8 cellular contexts compared by ENCODE assay signal in genomic region chr1:145960468-145961108, GRCh38. TPM values are rescaled to one million over a fixed set of nuclear protein-coding genes. Genes with fewer than 3 reads are reported as not detected.
DNase-seq lines count a peak whose midpoint lies in the region; ATAC-seq and TF ChIP-seq lines count a peak whose summit lies in the region.

No MANE protein-coding gene starts in this region.

- peak overlapping the region; percentile 95 for H3K4me3 Mint-ChIP-seq in T-helper 1 cell treated with Interleukin-12 subunit alpha and Interleukin-12 subunit beta and Interleukin-4 antibody, amounts not matched to agents 30 μg/mL and 1 μg/mL, for 36 hours

- intact Hi-C loops in breast epithelium (cut with DNase I; ENCODE audit: low total_unique reads), result no loop called here
- intact Hi-C loops in sigmoid colon (cut with DNase I), result loop anchor here (2.0 to 5.0 kb wide), 2 partner anchors 34 to 37 kb away; partner anchors contain the start of genes RBM8A and TXNIP

- in situ Hi-C loops in Caki2 (cut with HindIII; ENCODE audit: low pct_unique_long_range_greater_than_20kb, low sequenced_read_pairs), result no loop called here

- DNase-seq in Caki2 (ENCODE audit: low read depth) (peak; percentile 77), Kasumi-1 (lab: John Stamatoyannopoulos, UW) (peak; percentile 61 to 70), breast epithelium (ENCODE audit: low spot score in 2 of 2) (peak; percentile 55 to 69), sigmoid colon (peak; percentile 93)

- H3K9ac ChIP-seq in iPS-20b (ENCODE audit: low read depth, low read length), result peak overlapping the region; percentile 62; the same call in 1 of the 2 replicates

- TF ChIP-seq POLR2A in breast epithelium (IDR thresholded peaks at IDR 0.05) (peak; percentile 43), sigmoid colon (IDR thresholded peaks at IDR 0.05) (peak; percentile 56 to 82)

- no peaks in the 10 kb centered on the region for H3K9me3 Mint-ChIP-seq in T-helper 1 cell treated with Interleukin-12 subunit alpha and Interleukin-12 subunit beta and Interleukin-4 antibody, amounts not matched to agents 30 μg/mL and 1 μg/mL, for 36 hours

- peaks cover 2% of the 10 kb centered on the region for H3K36me3 Mint-ChIP-seq in T-helper 1 cell treated with Interleukin-12 subunit alpha and Interleukin-12 subunit beta and Interleukin-4 antibody, amounts not matched to agents 30 μg/mL and 1 μg/mL, for 36 hours (ENCODE audit: low read depth)

- peak overlapping the region; percentile 92 to 94 for H3K27ac ChIP-seq in breast epithelium
- no peak overlapping the region for H3K27ac ChIP-seq in iPS-20b (ENCODE audit: low read length)
- peak overlapping the region; percentile 95 to 100 (median 96) for H3K27ac ChIP-seq in sigmoid colon

- ATAC-seq in HG03159 (IDR thresholded peaks at IDR 0.05; ENCODE audit: unreplicated experiment) (no peak), GM18909 (IDR thresholded peaks at IDR 0.05; ENCODE audit: poor library complexity, unreplicated experiment) (no peak)

- H3K4me1 ChIP-seq in breast epithelium, result peaks cover 12 to 17% of the 10 kb centered on the region in 2 donors
- H3K4me1 ChIP-seq in iPS-20b (ENCODE audit: insufficient read depth, low read length), result peaks cover 15% of the 10 kb centered on the region
- peaks cover 0 to 79% (median 63%) of the 10 kb centered on the region in 4 donors for H3K4me1 ChIP-seq in sigmoid colon

- TF ChIP-seq CTCF in breast epithelium (IDR thresholded peaks at IDR 0.05) (no peak), sigmoid colon (IDR thresholded peaks at IDR 0.05) (no peak)

- H3K27me3 ChIP-seq in breast epithelium, result no peaks in the 10 kb centered on the region
- peaks cover 87% of the 10 kb centered on the region for H3K27me3 ChIP-seq in iPS-20b (ENCODE audit: insufficient read depth, low read length)
- no peaks in the 10 kb centered on the region for H3K27me3 ChIP-seq in sigmoid colon

- no peaks in the 10 kb centered on the region for H3K9me3 ChIP-seq in breast epithelium
- no peaks in the 10 kb centered on the region for H3K9me3 ChIP-seq in iPS-20b (ENCODE audit: insufficient read depth, low read depth, low read length)
- no peaks in the 10 kb centered on the region for H3K9me3 ChIP-seq in sigmoid colon

- WGBS in sigmoid colon, 2 donors, result 0 to 1% methylated on average over 44 of the region's 44 CpGs

- H3K27me3 Mint-ChIP-seq in T-helper 1 cell treated with Interleukin-12 subunit alpha and Interleukin-12 subunit beta and Interleukin-4 antibody, amounts not matched to agents 30 μg/mL and 1 μg/mL, for 36 hours (ENCODE audit: low read depth), result peaks cover 6% of the 10 kb centered on the region

- H3K4me3 ChIP-seq in breast epithelium (peak overlapping the region; percentile 59 to 80 (median 68)), iPS-20b (ENCODE audit: low read length) (peak overlapping the region; percentile 84), sigmoid colon (peak overlapping the region; percentile 43 to 63 (median 60))

- no peak overlapping the region for H3K27ac Mint-ChIP-seq in T-helper 1 cell treated with Interleukin-12 subunit alpha and Interleukin-12 subunit beta and Interleukin-4 antibody, amounts not matched to agents 30 μg/mL and 1 μg/mL, for 36 hours

- TF ChIP-seq EP300 in sigmoid colon (IDR thresholded peaks at IDR 0.05), result no peak

- peaks cover 64% of the 10 kb centered on the region for H3K4me1 Mint-ChIP-seq in T-helper 1 cell treated with Interleukin-12 subunit alpha and Interleukin-12 subunit beta and Interleukin-4 antibody, amounts not matched to agents 30 μg/mL and 1 μg/mL, for 36 hours (ENCODE audit: low read depth)

- H3K36me3 ChIP-seq in breast epithelium (no peaks in the 10 kb centered on the region), iPS-20b (ENCODE audit: insufficient read depth, low read depth, low read length) (no peaks in the 10 kb centered on the region), sigmoid colon (no peaks in the 10 kb centered on the region)

RNA-seq across cellular contexts. Expression of gene LIX1L, which starts 2.8 kb away (rescaled TPM):
- 19.8 and 26.9 TPM in 2 replicates for total RNA-seq in Caki2 (2014; rRNA removed; shearing (Covaris generic); ENCODE audit: low replicate concordance)
- total RNA-seq in breast epithelium (10 to 100 TPM; 18.1 to 28.5 (median 21.8) TPM), sigmoid colon (10 to 100 TPM; 26.9 to 42.5 (median 36.0) TPM)
- polyA plus RNA-seq in sigmoid colon, result 1 to 10 TPM; 1.4 to 8.7 (median 3.0) TPM

RNA-seq across cellular contexts. Expression of gene ANKRD34A, which starts 3.8 kb away (rescaled TPM):
- 0.74 TPM in 1 of 2 replicates, not detected in the other for total RNA-seq in Caki2 (2014; rRNA removed; shearing (Covaris generic); ENCODE audit: low replicate concordance)
- under 1 TPM; 0.16 to 0.98 (median 0.59) TPM for total RNA-seq in breast epithelium
- 1 to 10 TPM in 2 of 4 donors, under 1 TPM in 2; 0.33 to 1.9 (median 1.0) TPM for total RNA-seq in sigmoid colon
- polyA plus RNA-seq in sigmoid colon, result under 1 TPM in 1 of 3 donors, not detected in 2; 0.41 TPM

RNA-seq across cellular contexts. Expression of gene POLR3GL, which starts 3.9 kb away (rescaled TPM):
- 18.9 and 35.2 TPM in 2 replicates for total RNA-seq in Caki2 (2014; rRNA removed; shearing (Covaris generic); ENCODE audit: low replicate concordance)
- 10 to 100 TPM; 18.0 to 32.8 (median 18.1) TPM for total RNA-seq in breast epithelium
- 10 to 100 TPM; 23.1 to 32.8 (median 27.4) TPM for total RNA-seq in sigmoid colon
- polyA plus RNA-seq in sigmoid colon, result 10 to 100 TPM; 35.9 to 47.4 (median 40.9) TPM

RNA-seq across cellular contexts. Expression of gene RBM8A, which starts 33.3 kb away (rescaled TPM):
- 65.6 and 82.0 TPM in 2 replicates for total RNA-seq in Caki2 (2014; rRNA removed; shearing (Covaris generic); ENCODE audit: low replicate concordance)
- total RNA-seq in breast epithelium, result 100 to 1,000 TPM; 115 to 137 (median 128) TPM
- total RNA-seq in sigmoid colon, result 100 to 1,000 TPM in 1 of 4 donors, 10 to 100 TPM in 3; 77.8 to 102 (median 96.8) TPM
- polyA plus RNA-seq in sigmoid colon, result 100 to 1,000 TPM in 2 of 3 donors, 10 to 100 TPM in 1; 87.1 to 138 (median 101) TPM

RNA-seq across cellular contexts. Expression of gene TXNIP, which starts 35.8 kb away (rescaled TPM):
- 125 and 142 TPM in 2 replicates for total RNA-seq in Caki2 (2014; rRNA removed; shearing (Covaris generic); ENCODE audit: low replicate concordance)
- 1,000 to 10,000 TPM; 2,506 to 3,955 (median 3,543) TPM for total RNA-seq in breast epithelium
- total RNA-seq in sigmoid colon, result 1,000 to 10,000 TPM; 1,623 to 4,609 (median 1,842) TPM
- 100 to 1,000 TPM; 326 to 783 (median 548) TPM for polyA plus RNA-seq in sigmoid colon
